24 cellular contexts compared by ENCODE assay signal in the genomic region with DNA sequence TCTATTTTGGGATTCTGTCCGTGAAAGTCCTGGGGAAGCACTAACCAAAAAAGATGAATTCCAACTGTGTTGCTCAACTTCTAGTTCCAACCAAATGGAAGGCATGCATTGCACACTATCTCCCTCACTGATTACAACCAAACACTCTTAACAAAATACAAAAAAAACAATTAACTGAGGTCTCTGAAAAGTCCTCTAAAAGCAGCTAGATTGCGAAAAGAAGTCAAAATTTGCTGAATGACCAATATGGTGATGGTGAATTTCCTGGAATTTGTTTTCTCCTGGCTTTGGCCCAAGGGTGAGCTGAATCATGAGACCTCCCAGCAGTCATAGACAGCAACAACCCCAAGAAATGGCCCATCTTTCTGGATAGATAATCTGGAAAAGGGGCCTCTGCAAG. TPM values are rescaled to one million over a fixed set of nuclear protein-coding genes. Genes with fewer than 3 reads are reported as not detected.
DNase-seq lines count a peak whose midpoint lies in the region; ATAC-seq, FAIRE-seq and TF ChIP-seq lines count a peak whose summit lies in the region.
"Had no signal": no experiment of that assay in that cellular context is flagged by ENCODE, and none has a peak within 500 bp of the region (broad histone marks: within the 10 kb centered on the region; RNA-seq: fewer than 3 reads in every experiment).

No MANE protein-coding gene starts in this region.

- no peaks in the 10 kb centered on the region for H3K9me3 ChIP-seq in GM23248 (ENCODE audit: low read depth)
- no peaks in the 10 kb centered on the region for H3K9me3 ChIP-seq in right cardiac atrium (ENCODE audit: control insufficient read depth, low read length)
- H3K9me3 ChIP-seq in thyroid gland = no peaks in the 10 kb centered on the region
- no peaks in the 10 kb centered on the region for H3K9me3 ChIP-seq in naive thymus-derived CD4-positive, alpha-beta T cell (ENCODE audit: control insufficient read depth in 2 of 3, low read length in 3 of 3)
- H3K9me3 ChIP-seq: SJCRH30, stomach had no signal

- H3K9me3 Mint-ChIP-seq in naive thymus-derived CD4-positive, alpha-beta T cell = peaks cover 0 to 5% (median 0%) of the 10 kb centered on the region in 11 donors
- no peaks in the 10 kb centered on the region for H3K9me3 Mint-ChIP-seq in activated CD4-positive, alpha-beta memory T cell treated with anti-CD3 and anti-CD28 coated beads, Interleukin-2, amount 10 ng/mL, durations not matched to agents 7 days and 5 days
- H3K9me3 Mint-ChIP-seq: activated B cell treated with CpG ODN at 0.5 μM for 24 hours; activated T-helper 17 cell treated with anti-CD3 and anti-CD28 coated beads, Interleukin-2, amount 50 U/mL, for 72 hours; naive thymus-derived CD8-positive, alpha-beta T cell had no signal

- CTCF ChIA-PET in naive thymus-derived CD4-positive, alpha-beta T cell (lab: Charles Lee) = no interaction called here
- CTCF ChIA-PET in activated CD4-positive, alpha-beta memory T cell treated with anti-CD3 and anti-CD28 coated beads, Interleukin-2, amount 10 ng/mL, durations not matched to agents 7 days and 5 days (lab: Charles Lee) = no interaction called here

- H3K4me3 Mint-ChIP-seq in naive thymus-derived CD4-positive, alpha-beta T cell = no peak overlapping the region
- H3K4me3 Mint-ChIP-seq in activated CD4-positive, alpha-beta memory T cell treated with anti-CD3 and anti-CD28 coated beads, Interleukin-2, amount 10 ng/mL, durations not matched to agents 7 days and 5 days = no peak overlapping the region
- H3K4me3 Mint-ChIP-seq: activated B cell treated with CpG ODN at 0.5 μM for 24 hours; activated T-helper 17 cell treated with anti-CD3 and anti-CD28 coated beads, Interleukin-2, amount 50 U/mL, for 72 hours; IgD-negative memory B cell; naive thymus-derived CD8-positive, alpha-beta T cell had no signal

- TF ChIP-seq POLR2A in thyroid gland (IDR thresholded peaks at IDR 0.05) = no peak

- DNase-seq in GM23248 (peak; percentile 79), bronchial epithelial cell (ENCODE audit: low read depth) (peak; percentile 47), right cardiac atrium (no peak), thyroid gland (no peak), SIG-M5 treated with dmso at 0.1 percent for 504 hours (lab: John Stamatoyannopoulos, UW; ENCODE audit: unreplicated experiment) (no peak)
- no peak for DNase-seq in naive thymus-derived CD4-positive, alpha-beta T cell
- no peak for DNase-seq in activated CD4-positive, alpha-beta memory T cell treated with anti-CD3 and anti-CD28 coated beads, Interleukin-2, amount 10 ng/mL, durations not matched to agents 7 days and 5 days
- DNase-seq: activated B cell treated with CpG ODN at 0.5 μM for 24 hours; GDM1; naive thymus-derived CD8-positive, alpha-beta T cell; NCI-H2029 treated with DMSO at 0.1 percent for 48 hours; NCI-H510A treated with DMSO at 0.1 percent for 48 hours; SJCRH30; stomach; T-helper 2 cell had no signal

- H3K4me2 ChIP-seq in GM23248 (ENCODE audit: unreplicated experiment) = peak overlapping the region; percentile 2

- TF ChIP-seq CTCF in bronchial epithelial cell (IDR thresholded peaks at IDR 0.05; ENCODE audit: insufficient read depth, low read length, severe bottlenecking) (no peak), thyroid gland (IDR thresholded peaks at IDR 0.05) (no peak)

- H3F3A ChIP-seq in GM23248 (ENCODE audit: insufficient read depth) = peaks cover 26% of the 10 kb centered on the region

- intact Hi-C loops in right cardiac atrium (cut with DNase I) = no loop called here
- intact Hi-C loops in thyroid gland (cut with DNase I) = no loop called here
- intact Hi-C loops in naive thymus-derived CD4-positive, alpha-beta T cell (cut with micrococcal nuclease) = no loop called here

- H3K27me3 ChIP-seq in GM23248 (replicated peaks; ENCODE audit: insufficient read depth) (no peaks in the 10 kb centered on the region), bronchial epithelial cell (ENCODE audit: control insufficient read depth, insufficient read depth, low read length) (no peaks in the 10 kb centered on the region), right cardiac atrium (ENCODE audit: control insufficient read depth, insufficient read depth) (no peaks in the 10 kb centered on the region), thyroid gland (no peaks in the 10 kb centered on the region)
- no peaks in the 10 kb centered on the region for H3K27me3 ChIP-seq in naive thymus-derived CD4-positive, alpha-beta T cell (ENCODE audit: control insufficient read depth in 2 of 2, insufficient read depth in 2 of 2, low read length in 2 of 2)
- H3K27me3 ChIP-seq: SJCRH30 had no signal

- no peaks in the 10 kb centered on the region for H3K79me2 ChIP-seq in GM23248 (ENCODE audit: insufficient read depth)

- peaks cover 6 to 15% (median 8%) of the 10 kb centered on the region in 5 donors for H3K27me3 Mint-ChIP-seq in naive thymus-derived CD4-positive, alpha-beta T cell
- H3K27me3 Mint-ChIP-seq in activated CD4-positive, alpha-beta memory T cell treated with anti-CD3 and anti-CD28 coated beads, Interleukin-2, amount 10 ng/mL, durations not matched to agents 7 days and 5 days = peaks cover 8% of the 10 kb centered on the region

- ATAC-seq in right cardiac atrium (peak; percentile 30 to 66), HG03097 (IDR thresholded peaks at IDR 0.05; ENCODE audit: low FRiP score, unreplicated experiment) (no peak)
- ATAC-seq in naive thymus-derived CD4-positive, alpha-beta T cell = no peak
- ATAC-seq: activated T-helper 17 cell treated with anti-CD3 and anti-CD28 coated beads, Interleukin-2, amount 50 U/mL, for 72 hours; left lobe of liver; naive thymus-derived CD8-positive, alpha-beta T cell had no signal

- no peak overlapping the region for H3K27ac Mint-ChIP-seq in naive thymus-derived CD4-positive, alpha-beta T cell
- no peak overlapping the region for H3K27ac Mint-ChIP-seq in activated CD4-positive, alpha-beta memory T cell treated with anti-CD3 and anti-CD28 coated beads, Interleukin-2, amount 10 ng/mL, durations not matched to agents 7 days and 5 days
- H3K27ac Mint-ChIP-seq: activated B cell treated with CpG ODN at 0.5 μM for 24 hours; activated T-helper 17 cell treated with anti-CD3 and anti-CD28 coated beads, Interleukin-2, amount 50 U/mL, for 72 hours; IgD-negative memory B cell; naive thymus-derived CD8-positive, alpha-beta T cell; progenitor cell of endocrine pancreas had no signal

- POLR2A ChIA-PET in naive thymus-derived CD4-positive, alpha-beta T cell (lab: Charles Lee) = no interaction called here
- POLR2A ChIA-PET in activated CD4-positive, alpha-beta memory T cell treated with anti-CD3 and anti-CD28 coated beads, Interleukin-2, amount 10 ng/mL, durations not matched to agents 7 days and 5 days (lab: Charles Lee) = interaction anchor here (1.0 kb wide), 1 partner anchor 43 kb away, joined by 3 read pairs; no protein-coding TSS in a partner anchor

- H3K4me1 Mint-ChIP-seq in naive thymus-derived CD4-positive, alpha-beta T cell = no peaks in the 10 kb centered on the region
- H3K4me1 Mint-ChIP-seq in activated CD4-positive, alpha-beta memory T cell treated with anti-CD3 and anti-CD28 coated beads, Interleukin-2, amount 10 ng/mL, durations not matched to agents 7 days and 5 days = no peaks in the 10 kb centered on the region
- H3K4me1 Mint-ChIP-seq: activated B cell treated with CpG ODN at 0.5 μM for 24 hours; naive thymus-derived CD8-positive, alpha-beta T cell had no signal

- H3K4me3 ChIP-seq in GM23248 (no peak overlapping the region), bronchial epithelial cell (ENCODE audit: low read depth, low read length) (no peak overlapping the region), right cardiac atrium (ENCODE audit: low read length) (no peak overlapping the region), thyroid gland (replicated peaks in 1 of 3) (no peak overlapping the region)
- no peak overlapping the region for H3K4me3 ChIP-seq in naive thymus-derived CD4-positive, alpha-beta T cell (ENCODE audit: low read length)
- H3K4me3 ChIP-seq: SJCRH30, stomach had no signal

- H3K36me3 ChIP-seq in GM23248 (ENCODE audit: low read depth) (no peaks in the 10 kb centered on the region), bronchial epithelial cell (ENCODE audit: control insufficient read depth, insufficient read depth, low read length) (no peaks in the 10 kb centered on the region), thyroid gland (no peaks in the 10 kb centered on the region)
- no peaks in the 10 kb centered on the region for H3K36me3 ChIP-seq in naive thymus-derived CD4-positive, alpha-beta T cell (ENCODE audit: control insufficient read depth in 2 of 3, insufficient read depth in 3 of 3, low read length in 3 of 3)
- H3K36me3 ChIP-seq: SJCRH30, stomach had no signal

- H2AFZ ChIP-seq in GM23248 = no peak overlapping the region

- no peaks in the 10 kb centered on the region for H3K36me3 Mint-ChIP-seq in naive thymus-derived CD4-positive, alpha-beta T cell
- no peaks in the 10 kb centered on the region for H3K36me3 Mint-ChIP-seq in activated CD4-positive, alpha-beta memory T cell treated with anti-CD3 and anti-CD28 coated beads, Interleukin-2, amount 10 ng/mL, durations not matched to agents 7 days and 5 days (ENCODE audit: low read depth)
- H3K36me3 Mint-ChIP-seq: naive thymus-derived CD8-positive, alpha-beta T cell had no signal

- H3K27ac ChIP-seq in GM23248 (no peak overlapping the region), right cardiac atrium (ENCODE audit: low read length) (peak overlapping the region; percentile 65), thyroid gland (peak overlapping the region in 2 of 3 donors; percentile 17 to 43)
- no peak overlapping the region for H3K27ac ChIP-seq in naive thymus-derived CD4-positive, alpha-beta T cell (ENCODE audit: low read depth, low read length)
- H3K27ac ChIP-seq: SJCRH30 had no signal

- H3K9me2 ChIP-seq in GM23248 (ENCODE audit: insufficient read depth) = no peaks in the 10 kb centered on the region

- in situ Hi-C loops in GM23248 (cut with MboI) = no loop called here

- WGBS in GM23248 (ENCODE audit: low coverage in 1 of 2, low lambda C conversion rate in 2 of 2, missing lambda C conversion rate in 2 of 2), 2 experiments = 5 to 12% methylated on average over 2 of the region's 2 CpGs
- WGBS in right cardiac atrium = 54% methylated on average over 2 of the region's 2 CpGs
- 73 to 79% methylated on average over 2 of the region's 2 CpGs for WGBS in thyroid gland, 2 donors

- H4K20me1 ChIP-seq in GM23248 (ENCODE audit: insufficient read depth) = no peaks in the 10 kb centered on the region

- no peak overlapping the region for H3K9ac ChIP-seq in GM23248

- peaks cover 23% of the 10 kb centered on the region for H3K4me1 ChIP-seq in GM23248 (ENCODE audit: insufficient read depth)
- no peaks in the 10 kb centered on the region for H3K4me1 ChIP-seq in right cardiac atrium (ENCODE audit: control insufficient read depth, insufficient read depth, low read length)
- peaks cover 0 to 4% of the 10 kb centered on the region in 2 donors for H3K4me1 ChIP-seq in thyroid gland
- H3K4me1 ChIP-seq in naive thymus-derived CD4-positive, alpha-beta T cell (ENCODE audit: control insufficient read depth in 2 of 2, insufficient read depth in 2 of 2, low read length in 2 of 2) = no peaks in the 10 kb centered on the region
- H3K4me1 ChIP-seq: SJCRH30 had no signal

- FAIRE-seq in bronchial epithelial cell (lab: Jason Lieb, UNC) = no peak
- FAIRE-seq: colon, GM12892 had no signal

RNA-seq across cellular contexts. Expression of a gene that starts 28.3 kb away (rescaled TPM):
- total RNA-seq in GM23248 (2014; rRNA removed; shearing (Covaris generic)) = 0.51 and 0.76 TPM in 2 replicates
- polyA plus RNA-seq in GM23248 (2016; fragmentation: Nextera tagmentation; extraction: Ambion mirVana) = 0.85 and 1.2 TPM in 2 replicates
- not detected in 2 replicates for total RNA-seq in bronchial epithelial cell
- 1 to 10 TPM in 3 of 4 donors, under 1 TPM in 1; 0.74 to 1.3 (median 1.2) TPM for total RNA-seq in right cardiac atrium
- polyA plus RNA-seq in right cardiac atrium = 0.45 TPM
- total RNA-seq in thyroid gland = 1 to 10 TPM; 1.6 to 5.5 (median 4.5) TPM
- total RNA-seq in naive thymus-derived CD4-positive, alpha-beta T cell = 1 to 10 TPM in 1 of 5 experiments, under 1 TPM in 1, not detected in 3; 0.48 to 1.4 TPM
- not detected for polyA plus RNA-seq in naive thymus-derived CD4-positive, alpha-beta T cell
- total RNA-seq in activated CD4-positive, alpha-beta memory T cell treated with anti-CD3 and anti-CD28 coated beads, Interleukin-2, amount 10 ng/mL, durations not matched to agents 7 days and 5 days = not detected
- total RNA-seq: activated CD8-positive, alpha-beta memory T cell treated with anti-CD3 and anti-CD28 coated beads for 36 hours; glomerular endothelial cell; left lobe of liver; naive thymus-derived CD8-positive, alpha-beta T cell; progenitor cell of endocrine pancreas; SJCRH30 had no signal
- polyA plus RNA-seq: IgD-negative memory B cell; naive thymus-derived CD8-positive, alpha-beta T cell had no signal

RNA-seq across cellular contexts. Expression of a gene that starts 31.4 kb away (rescaled TPM):
- total RNA-seq in GM23248 (2014; rRNA removed; shearing (Covaris generic)) = 0.25 and 2.8 TPM in 2 replicates
- polyA plus RNA-seq in GM23248 (2016; fragmentation: Nextera tagmentation; extraction: Ambion mirVana) (0.27 and 0.29 TPM in 2 replicates), right cardiac atrium (2.3 TPM)
- total RNA-seq in bronchial epithelial cell (0.13 and 0.26 TPM in 2 replicates), right cardiac atrium (10 to 100 TPM in 1 of 4 donors, 1 to 10 TPM in 3; 6.3 to 10.9 (median 6.6) TPM), thyroid gland (1 to 10 TPM in 2 of 4 donors, under 1 TPM in 2; 0.27 to 1.8 (median 1.2) TPM)
- not detected for total RNA-seq in naive thymus-derived CD4-positive, alpha-beta T cell
- not detected for polyA plus RNA-seq in naive thymus-derived CD4-positive, alpha-beta T cell
- total RNA-seq in activated CD4-positive, alpha-beta memory T cell treated with anti-CD3 and anti-CD28 coated beads, Interleukin-2, amount 10 ng/mL, durations not matched to agents 7 days and 5 days = not detected
- total RNA-seq: activated B cell treated with CpG ODN at 0.5 μM for 24 hours; activated CD8-positive, alpha-beta memory T cell treated with anti-CD3 and anti-CD28 coated beads for 36 hours; activated T-helper 17 cell treated with anti-CD3 and anti-CD28 coated beads, Interleukin-2, amount 50 U/mL, for 72 hours; glomerular endothelial cell; naive thymus-derived CD8-positive, alpha-beta T cell had no signal
- polyA plus RNA-seq: IgD-negative memory B cell; naive thymus-derived CD8-positive, alpha-beta T cell had no signal

Comparison
In these comparisons a context has a peak if more than half of its experiments do, and no peak if none do; other contexts are left out.
1. DNase-seq: peak in GM23248 (single experiment) and bronchial epithelial cell (single experiment); none in right cardiac atrium (0 of 3), thyroid gland (0 of 2), naive thymus-derived CD4-positive, alpha-beta T cell (0 of 9), SIG-M5 treated with dmso at 0.1 percent for 504 hours (single experiment) and activated CD4-positive, alpha-beta memory T cell treated with anti-CD3 and anti-CD28 coated beads, Interleukin-2, amount 10 ng/mL, durations not matched to agents 7 days and 5 days (single experiment).
2. H3K27ac ChIP-seq: peak in right cardiac atrium (single experiment) and thyroid gland (2 of 3); none in GM23248 (single experiment) and naive thymus-derived CD4-positive, alpha-beta T cell (single experiment).
3. ATAC-seq: peak in right cardiac atrium (2 of 2); none in naive thymus-derived CD4-positive, alpha-beta T cell (single experiment) and HG03097 (single experiment).